ENCODE assay signal across 8 cellular contexts in the genomic region with DNA sequence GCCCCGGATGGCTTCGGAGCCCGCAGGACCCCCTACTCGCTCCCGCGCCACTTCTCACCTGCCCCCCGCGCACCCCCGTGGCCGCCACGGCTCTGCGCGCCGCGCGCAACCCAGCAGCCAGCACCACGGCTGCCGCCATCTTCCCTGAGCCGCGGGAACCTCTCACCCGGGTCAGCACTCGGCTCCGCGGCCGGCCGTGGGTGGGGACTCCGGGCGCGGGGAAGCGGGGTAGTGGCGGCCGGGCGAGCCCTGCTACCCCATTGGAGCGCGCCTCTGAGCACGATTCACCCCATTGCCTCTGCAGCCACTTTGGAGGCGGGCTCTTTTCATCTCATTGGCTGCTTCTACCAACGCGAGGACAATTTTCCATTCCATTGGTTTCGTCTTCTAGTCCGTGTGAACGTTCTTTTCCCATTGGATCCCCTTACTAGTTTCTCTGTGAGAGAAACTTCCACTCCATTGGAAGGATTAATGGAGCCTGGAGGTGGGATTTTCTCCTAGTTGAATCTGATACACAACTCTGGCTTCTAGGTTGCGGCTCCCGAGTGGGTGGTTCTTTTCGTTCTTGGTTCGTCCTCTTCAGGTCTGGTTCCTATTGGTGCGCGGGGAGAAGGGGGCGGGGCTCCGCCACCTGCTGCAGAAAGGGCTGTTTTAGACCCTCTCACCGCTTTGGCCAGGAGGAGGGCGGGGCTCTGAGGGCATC. TPM values are rescaled to one million over a fixed set of nuclear protein-coding genes. Genes with fewer than 3 reads are reported as not detected.
DNase-seq lines count a peak whose midpoint lies in the region; ATAC-seq and TF ChIP-seq lines count a peak whose summit lies in the region.

A gene (minus strand): TSS at position 202 of the 703 bp plus-strand sequence. CDS start 63 bp downstream, at position 139.

- peak within 1 kb of the TSS; percentile 98 for H3K27ac Mint-ChIP-seq in activated naive CD4-positive, alpha-beta T cell treated with anti-CD3 and anti-CD28 coated beads, Interleukin-2, amount 50 U/mL, for 24 hours

- H3K36me3 ChIP-seq in GM06990 (ENCODE audit: control insufficient read depth, insufficient read depth, low read length) (no peaks in the 10 kb centered on the region), suprapubic skin (no peaks in the 10 kb centered on the region)

- TF ChIP-seq EP300 in suprapubic skin (IDR thresholded peaks at IDR 0.05), result no peak

- H3K4me3 ChIP-seq in GM06990 (replicated peaks; ENCODE audit: low read depth, low read length), result peak within 1 kb of the TSS; percentile 71
- H3K4me3 ChIP-seq in suprapubic skin, result peak within 1 kb of the TSS; percentile 72

- H3K4me1 ChIP-seq in suprapubic skin, result peaks cover 36% of the 10 kb centered on the region

- no peaks in the 10 kb centered on the region for H3K27me3 Mint-ChIP-seq in activated naive CD4-positive, alpha-beta T cell treated with anti-CD3 and anti-CD28 coated beads, Interleukin-2, amount 50 U/mL, for 24 hours

- H3K27me3 ChIP-seq in GM06990 (replicated peaks; ENCODE audit: control insufficient read depth, insufficient read depth, low read length) (no peaks in the 10 kb centered on the region), suprapubic skin (no peaks in the 10 kb centered on the region)

- no peaks in the 10 kb centered on the region for H3K36me3 Mint-ChIP-seq in activated naive CD4-positive, alpha-beta T cell treated with anti-CD3 and anti-CD28 coated beads, Interleukin-2, amount 50 U/mL, for 24 hours

- peak within 1 kb of the TSS; percentile 94 for H3K4me3 Mint-ChIP-seq in activated naive CD4-positive, alpha-beta T cell treated with anti-CD3 and anti-CD28 coated beads, Interleukin-2, amount 50 U/mL, for 24 hours

- H3K27ac ChIP-seq in suprapubic skin, result peak within 1 kb of the TSS; percentile 92

- ATAC-seq in HG02588 (IDR thresholded peaks at IDR 0.05; ENCODE audit: unreplicated experiment) (peak; percentile 72), SK-N-SH treated with all-trans-retinoic acid at 6 μM for 48 hours (peak; percentile 92)

- DNase-seq in GM06990 (ENCODE audit: extremely low read depth, insufficient read length) (peak; percentile 95), NCI-H1092 (lab: John Stamatoyannopoulos, UW) (peak; percentile 100), germinal center (ENCODE audit: low spot score) (peak; percentile 99), nucleus accumbens (lab: John Stamatoyannopoulos, UW) (peak; percentile 67 to 100 (median 95)), suprapubic skin (ENCODE audit: low spot score in 2 of 2) (peak; percentile 97 to 98)

- H3K9me3 ChIP-seq in suprapubic skin, result no peaks in the 10 kb centered on the region

- under 1% methylated on average over 22 of the region's 52 CpGs for WGBS in suprapubic skin

- no peak for TF ChIP-seq CTCF in GM06990 (IDR thresholded peaks at IDR 0.05; ENCODE audit: insufficient read depth, low read length, poor library complexity, severe bottlenecking)
- no peak for TF ChIP-seq CTCF in suprapubic skin (IDR thresholded peaks at IDR 0.05)

- H3K4me1 Mint-ChIP-seq in activated naive CD4-positive, alpha-beta T cell treated with anti-CD3 and anti-CD28 coated beads, Interleukin-2, amount 50 U/mL, for 24 hours, result peaks cover 33% of the 10 kb centered on the region

- no peaks in the 10 kb centered on the region for H3K9me3 Mint-ChIP-seq in activated naive CD4-positive, alpha-beta T cell treated with anti-CD3 and anti-CD28 coated beads, Interleukin-2, amount 50 U/mL, for 24 hours

- TF ChIP-seq POLR2A in suprapubic skin (IDR thresholded peaks at IDR 0.05), result peak; percentile 56 to 76

TF ChIP-seq in SK-N-SH treated with all-trans-retinoic acid at 6 μM for 48 hours, 23 proteins besides CTCF, POLR2A, EP300 and RAD21:
- TF ChIP-seq ZFP30 (CRISPR knock-in tag; IDR thresholded peaks at IDR 0.05), result no peak
- no peak for TF ChIP-seq ZNF70 (CRISPR knock-in tag; IDR thresholded peaks at IDR 0.05)
- no peak for TF ChIP-seq ZFP3 (CRISPR knock-in tag; IDR thresholded peaks at IDR 0.05)
- TF ChIP-seq ESRRG (CRISPR knock-in tag; IDR thresholded peaks at IDR 0.05), result no peak
- no peak for TF ChIP-seq ZNF8 (CRISPR knock-in tag; IDR thresholded peaks at IDR 0.05)
- no peak for TF ChIP-seq TOX (CRISPR knock-in tag; IDR thresholded peaks at IDR 0.05; ENCODE audit: borderline replicate concordance)
- no peak for TF ChIP-seq CSDC2 (CRISPR knock-in tag; IDR thresholded peaks at IDR 0.05)
- TF ChIP-seq, protein P1, sequence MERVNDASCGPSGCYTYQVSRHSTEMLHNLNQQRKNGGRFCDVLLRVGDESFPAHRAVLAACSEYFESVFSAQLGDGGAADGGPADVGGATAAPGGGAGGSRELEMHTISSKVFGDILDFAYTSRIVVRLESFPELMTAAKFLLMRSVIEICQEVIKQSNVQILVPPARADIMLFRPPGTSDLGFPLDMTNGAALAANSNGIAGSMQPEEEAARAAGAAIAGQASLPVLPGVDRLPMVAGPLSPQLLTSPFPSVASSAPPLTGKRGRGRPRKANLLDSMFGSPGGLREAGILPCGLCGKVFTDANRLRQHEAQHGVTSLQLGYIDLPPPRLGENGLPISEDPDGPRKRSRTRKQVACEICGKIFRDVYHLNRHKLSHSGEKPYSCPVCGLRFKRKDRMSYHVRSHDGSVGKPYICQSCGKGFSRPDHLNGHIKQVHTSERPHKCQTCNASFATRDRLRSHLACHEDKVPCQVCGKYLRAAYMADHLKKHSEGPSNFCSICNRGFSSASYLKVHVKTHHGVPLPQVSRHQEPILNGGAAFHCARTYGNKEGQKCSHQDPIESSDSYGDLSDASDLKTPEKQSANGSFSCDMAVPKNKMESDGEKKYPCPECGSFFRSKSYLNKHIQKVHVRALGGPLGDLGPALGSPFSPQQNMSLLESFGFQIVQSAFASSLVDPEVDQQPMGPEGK (CRISPR knock-in tag; IDR thresholded peaks at IDR 0.05; ENCODE audit: borderline replicate concordance), result no peak
- TF ChIP-seq TCF4 (CRISPR knock-in tag; IDR thresholded peaks at IDR 0.05; ENCODE audit: borderline replicate concordance), result no peak
- TF ChIP-seq ARNTL (CRISPR knock-in tag; IDR thresholded peaks at IDR 0.05; ENCODE audit: borderline replicate concordance, low read depth), result no peak
- TF ChIP-seq, protein P2, sequence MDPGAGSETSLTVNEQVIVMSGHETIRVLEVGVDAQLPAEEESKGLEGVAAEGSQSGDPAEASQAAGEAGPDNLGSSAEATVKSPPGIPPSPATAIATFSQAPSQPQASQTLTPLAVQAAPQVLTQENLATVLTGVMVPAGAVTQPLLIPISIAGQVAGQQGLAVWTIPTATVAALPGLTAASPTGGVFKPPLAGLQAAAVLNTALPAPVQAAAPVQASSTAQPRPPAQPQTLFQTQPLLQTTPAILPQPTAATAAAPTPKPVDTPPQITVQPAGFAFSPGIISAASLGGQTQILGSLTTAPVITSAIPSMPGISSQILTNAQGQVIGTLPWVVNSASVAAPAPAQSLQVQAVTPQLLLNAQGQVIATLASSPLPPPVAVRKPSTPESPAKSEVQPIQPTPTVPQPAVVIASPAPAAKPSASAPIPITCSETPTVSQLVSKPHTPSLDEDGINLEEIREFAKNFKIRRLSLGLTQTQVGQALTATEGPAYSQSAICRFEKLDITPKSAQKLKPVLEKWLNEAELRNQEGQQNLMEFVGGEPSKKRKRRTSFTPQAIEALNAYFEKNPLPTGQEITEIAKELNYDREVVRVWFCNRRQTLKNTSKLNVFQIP (CRISPR knock-in tag; IDR thresholded peaks at IDR 0.05; ENCODE audit: borderline replicate concordance, low read depth), result no peak
- TF ChIP-seq SNAI2 (CRISPR knock-in tag; IDR thresholded peaks at IDR 0.05), result no peak
- TF ChIP-seq GLIS3 (CRISPR knock-in tag; IDR thresholded peaks at IDR 0.05), result no peak
- TF ChIP-seq OSR1 (CRISPR knock-in tag; IDR thresholded peaks at IDR 0.05), result no peak
- TF ChIP-seq ZC3H10 (CRISPR knock-in tag; IDR thresholded peaks at IDR 0.05), result no peak
- no peak for TF ChIP-seq RARB (CRISPR knock-in tag; IDR thresholded peaks at IDR 0.05)

RNA-seq across cellular contexts. Expression of the gene that starts here (rescaled TPM):
- 10 to 100 TPM in 3 of 4 donors, 1 to 10 TPM in 1; 9.5 to 34.9 (median 25.3) TPM for total RNA-seq in suprapubic skin

Comparison
In these comparisons a context has a peak if more than half of its experiments do, and no peak if none do; other contexts are left out.
1. Peak in every context shown above with its lines: DNase-seq, ATAC-seq, H3K4me3 ChIP-seq and H3K27ac ChIP-seq.